In genomic region chr15:101118615-101119014, GRCh38 we compare ENCODE assay signal across 23 cellular contexts.
"Had no signal": no experiment of that assay in that cellular context is flagged by ENCODE, and none has a peak within 500 bp of the region (broad histone marks: within the 10 kb centered on the region; RNA-seq: fewer than 3 reads in every experiment).

No MANE protein-coding gene starts in this region.

- H3K27me3 ChIP-seq: dorsolateral prefrontal cortex, gastrocnemius medialis, heart right ventricle, testis, tibial nerve had no signal

- H3K4me3 ChIP-seq: dorsolateral prefrontal cortex, esophagus muscularis mucosa, gastrocnemius medialis, heart right ventricle, left ventricle myocardium inferior, lower lobe of right lung, testis, tibial nerve had no signal

- H3K36me3 ChIP-seq: esophagus muscularis mucosa, gastrocnemius medialis, heart right ventricle, left ventricle myocardium inferior, lower lobe of right lung, tibial nerve had no signal

- H3K36me3 Mint-ChIP-seq: memory B cell; mesothelial cell of epicardium; stimulated activated memory B cell treated with anti-CD40 and anti-IgM and Interleukin-4, amounts not matched to agents 10 μg/mL and 1 μg/mL and 100 μg/mL, for 72 hours had no signal

- H3K4me3 Mint-ChIP-seq: central memory CD8-positive, alpha-beta T cell; immature natural killer cell; memory B cell; mesothelial cell of epicardium; nephron progenitor cell; stimulated activated memory B cell treated with anti-CD40 and anti-IgM and Interleukin-4, amounts not matched to agents 10 μg/mL and 1 μg/mL and 100 μg/mL, for 72 hours; stimulated activated naive CD8-positive, alpha-beta T cell treated with anti-CD3 and anti-CD28 coated beads, Interleukin-15, Interleukin-2, amounts not matched to agents 100 ng/mL and 50 ng/mL, for 24 hours had no signal

- H3K27me3 Mint-ChIP-seq: central memory CD8-positive, alpha-beta T cell; stimulated activated naive CD8-positive, alpha-beta T cell treated with anti-CD3 and anti-CD28 coated beads, Interleukin-15, Interleukin-2, amounts not matched to agents 100 ng/mL and 50 ng/mL, for 24 hours had no signal

- DNase-seq: cortex of kidney; effector memory CD4-positive, alpha-beta T cell; gastrocnemius medialis; heart right ventricle; immature natural killer cell; kidney; left cardiac atrium; left ventricle myocardium inferior; lower lobe of right lung; nephron progenitor cell; small intestine; stimulated activated CD4-positive, alpha-beta T cell treated with anti-CD3 and anti-CD28 coated beads, Interleukin-4, amount 100 ng/mL, for 1 hour; testis had no signal

- H3K9me3 ChIP-seq: esophagus muscularis mucosa, gastrocnemius medialis, heart right ventricle, left ventricle myocardium inferior, lower lobe of right lung, testis, tibial nerve had no signal

- H3K27ac Mint-ChIP-seq: immature natural killer cell; memory B cell; mesothelial cell of epicardium; nephron progenitor cell; stimulated activated memory B cell treated with anti-CD40 and anti-IgM and Interleukin-4, amounts not matched to agents 10 μg/mL and 1 μg/mL and 100 μg/mL, for 72 hours; stimulated activated naive CD8-positive, alpha-beta T cell treated with anti-CD3 and anti-CD28 coated beads, Interleukin-15, Interleukin-2, amounts not matched to agents 100 ng/mL and 50 ng/mL, for 24 hours had no signal

- H3K9me3 Mint-ChIP-seq: central memory CD8-positive, alpha-beta T cell; immature natural killer cell; mesothelial cell of epicardium; nephron progenitor cell; stimulated activated memory B cell treated with anti-CD40 and anti-IgM and Interleukin-4, amounts not matched to agents 10 μg/mL and 1 μg/mL and 100 μg/mL, for 72 hours; stimulated activated naive CD8-positive, alpha-beta T cell treated with anti-CD3 and anti-CD28 coated beads, Interleukin-15, Interleukin-2, amounts not matched to agents 100 ng/mL and 50 ng/mL, for 24 hours had no signal

- ATAC-seq: gastrocnemius medialis; heart right ventricle; left cardiac atrium; lower lobe of right lung; right cardiac atrium; stimulated activated memory B cell treated with anti-CD40 and anti-IgM and Interleukin-4, amounts not matched to agents 10 μg/mL and 1 μg/mL and 100 μg/mL, for 72 hours had no signal

- FAIRE-seq: kidney, small intestine had no signal

- H3K27ac ChIP-seq: dorsolateral prefrontal cortex, epithelial cell of prostate, esophagus muscularis mucosa, gastrocnemius medialis, heart right ventricle, left ventricle myocardium inferior, lower lobe of right lung, testis, tibial nerve had no signal
